1 cellular context compared by ENCODE assay signal in genomic region chr5:173736923-173737412, GRCh38.
A peak's percentile ranks its signal among the peaks of the same experiment; 100 is the strongest.
TF ChIP-seq lines count a peak whose summit lies in the region.

No MANE protein-coding gene starts in this region.

TF ChIP-seq in HepG2, 621 proteins besides CTCF, POLR2A, EP300 and RAD21 (continued from another document and continues in another):
- TF ChIP-seq ZNF280B (CRISPR knock-in tag; IDR thresholded peaks at IDR 0.05; ENCODE audit: borderline replicate concordance) (no peak), MXD4 (CRISPR knock-in tag; IDR thresholded peaks at IDR 0.05) (no peak), TEAD3 (CRISPR knock-in tag; optimal IDR thresholded peaks at IDR 0.05; ENCODE audit: borderline replicate concordance) (peak; percentile 62), ZNF121 (CRISPR knock-in tag; IDR thresholded peaks at IDR 0.05) (no peak), NCOR1 (IDR thresholded peaks at IDR 0.05; ENCODE audit: borderline replicate concordance, low read length) (no peak), ZNF225 (CRISPR knock-in tag; IDR thresholded peaks at IDR 0.05) (no peak), ZSCAN9 (CRISPR knock-in tag; IDR thresholded peaks at IDR 0.05; ENCODE audit: borderline replicate concordance) (no peak), ZNF737 (CRISPR knock-in tag; IDR thresholded peaks at IDR 0.05; ENCODE audit: borderline replicate concordance) (no peak), AGO2 (optimal IDR thresholded peaks at IDR 0.05; ENCODE audit: low read depth, low read length) (no peak), ZNF784 (CRISPR knock-in tag; IDR thresholded peaks at IDR 0.05; ENCODE audit: borderline replicate concordance) (no peak), MEF2D (CRISPR knock-in tag; IDR thresholded peaks at IDR 0.05) (no peak), PPARG (CRISPR knock-in tag; conservative IDR thresholded peaks at IDR 0.05) (no peak), ZBTB44 (CRISPR knock-in tag; IDR thresholded peaks at IDR 0.05) (no peak), ZNF879 (CRISPR knock-in tag; IDR thresholded peaks at IDR 0.05) (no peak), ZNF841 (CRISPR knock-in tag; IDR thresholded peaks at IDR 0.05; ENCODE audit: borderline replicate concordance) (no peak), IRF2 (CRISPR knock-in tag; IDR thresholded peaks at IDR 0.05) (no peak), ZNF768 (CRISPR knock-in tag; IDR thresholded peaks at IDR 0.05) (peak; percentile 90), HNF4G (IDR thresholded peaks at IDR 0.05; ENCODE audit: borderline replicate concordance, low read depth, low read length) (no peak), HNF4G (CRISPR knock-in tag; IDR thresholded peaks at IDR 0.05; ENCODE audit: borderline replicate concordance, low read depth) (no peak), SYNCRIP (IDR thresholded peaks at IDR 0.05; ENCODE audit: insufficient read depth, low read depth, low read length) (no peak), ZNF260 (CRISPR knock-in tag; IDR thresholded peaks at IDR 0.05; ENCODE audit: borderline replicate concordance, low read depth) (no peak), TAF15 (IDR thresholded peaks at IDR 0.05; ENCODE audit: low read depth, low read length, poor library complexity, severe bottlenecking) (no peak), MAZ (IDR thresholded peaks at IDR 0.05; ENCODE audit: borderline replicate concordance, low read depth, low read length) (no peak), MAZ (CRISPR knock-in tag; IDR thresholded peaks at IDR 0.05; ENCODE audit: low read depth) (0 out of 2 replicates have a peak, but pooled peaks have one; percentile 18), HOXD1 (CRISPR knock-in tag; IDR thresholded peaks at IDR 0.05) (no peak), NFE2L2 (IDR thresholded peaks at IDR 0.05; ENCODE audit: low read length) (no peak), NFIB (CRISPR knock-in tag; IDR thresholded peaks at IDR 0.05; ENCODE audit: borderline replicate concordance) (no peak), ZNF460 (CRISPR knock-in tag; IDR thresholded peaks at IDR 0.05; ENCODE audit: borderline replicate concordance) (no peak), JARID2 (CRISPR knock-in tag; IDR thresholded peaks at IDR 0.05; ENCODE audit: insufficient replicate concordance) (no peak), NR2F2 (IDR thresholded peaks at IDR 0.05; ENCODE audit: borderline replicate concordance, low read depth) (no peak), THYN1 (CRISPR knock-in tag; IDR thresholded peaks at IDR 0.05; ENCODE audit: borderline replicate concordance, low read depth) (no peak), TARDBP (CRISPR knock-in tag; IDR thresholded peaks at IDR 0.05) (no peak), MLX (CRISPR knock-in tag; IDR thresholded peaks at IDR 0.05) (no peak), SAP130 (CRISPR knock-in tag; IDR thresholded peaks at IDR 0.05; ENCODE audit: low read depth) (no peak; the same call in 1 of the 2 replicates), SRSF1 (optimal IDR thresholded peaks at IDR 0.05; ENCODE audit: low read depth, low read length) (no peak), MLLT10 (CRISPR knock-in tag; IDR thresholded peaks at IDR 0.05) (no peak), ZKSCAN8 (CRISPR knock-in tag; IDR thresholded peaks at IDR 0.05; ENCODE audit: borderline replicate concordance) (no peak)
- TF ChIP-seq, protein P1, sequence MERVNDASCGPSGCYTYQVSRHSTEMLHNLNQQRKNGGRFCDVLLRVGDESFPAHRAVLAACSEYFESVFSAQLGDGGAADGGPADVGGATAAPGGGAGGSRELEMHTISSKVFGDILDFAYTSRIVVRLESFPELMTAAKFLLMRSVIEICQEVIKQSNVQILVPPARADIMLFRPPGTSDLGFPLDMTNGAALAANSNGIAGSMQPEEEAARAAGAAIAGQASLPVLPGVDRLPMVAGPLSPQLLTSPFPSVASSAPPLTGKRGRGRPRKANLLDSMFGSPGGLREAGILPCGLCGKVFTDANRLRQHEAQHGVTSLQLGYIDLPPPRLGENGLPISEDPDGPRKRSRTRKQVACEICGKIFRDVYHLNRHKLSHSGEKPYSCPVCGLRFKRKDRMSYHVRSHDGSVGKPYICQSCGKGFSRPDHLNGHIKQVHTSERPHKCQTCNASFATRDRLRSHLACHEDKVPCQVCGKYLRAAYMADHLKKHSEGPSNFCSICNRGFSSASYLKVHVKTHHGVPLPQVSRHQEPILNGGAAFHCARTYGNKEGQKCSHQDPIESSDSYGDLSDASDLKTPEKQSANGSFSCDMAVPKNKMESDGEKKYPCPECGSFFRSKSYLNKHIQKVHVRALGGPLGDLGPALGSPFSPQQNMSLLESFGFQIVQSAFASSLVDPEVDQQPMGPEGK (CRISPR knock-in tag; IDR thresholded peaks at IDR 0.05): peak; percentile 33; the same call in 1 of the 2 replicates
- TF ChIP-seq, protein P2, sequence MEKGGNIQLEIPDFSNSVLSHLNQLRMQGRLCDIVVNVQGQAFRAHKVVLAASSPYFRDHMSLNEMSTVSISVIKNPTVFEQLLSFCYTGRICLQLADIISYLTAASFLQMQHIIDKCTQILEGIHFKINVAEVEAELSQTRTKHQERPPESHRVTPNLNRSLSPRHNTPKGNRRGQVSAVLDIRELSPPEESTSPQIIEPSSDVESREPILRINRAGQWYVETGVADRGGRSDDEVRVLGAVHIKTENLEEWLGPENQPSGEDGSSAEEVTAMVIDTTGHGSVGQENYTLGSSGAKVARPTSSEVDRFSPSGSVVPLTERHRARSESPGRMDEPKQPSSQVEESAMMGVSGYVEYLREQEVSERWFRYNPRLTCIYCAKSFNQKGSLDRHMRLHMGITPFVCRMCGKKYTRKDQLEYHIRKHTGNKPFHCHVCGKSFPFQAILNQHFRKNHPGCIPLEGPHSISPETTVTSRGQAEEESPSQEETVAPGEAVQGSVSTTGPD (CRISPR knock-in tag; IDR thresholded peaks at IDR 0.05): no peak
- TF ChIP-seq, protein P3, sequence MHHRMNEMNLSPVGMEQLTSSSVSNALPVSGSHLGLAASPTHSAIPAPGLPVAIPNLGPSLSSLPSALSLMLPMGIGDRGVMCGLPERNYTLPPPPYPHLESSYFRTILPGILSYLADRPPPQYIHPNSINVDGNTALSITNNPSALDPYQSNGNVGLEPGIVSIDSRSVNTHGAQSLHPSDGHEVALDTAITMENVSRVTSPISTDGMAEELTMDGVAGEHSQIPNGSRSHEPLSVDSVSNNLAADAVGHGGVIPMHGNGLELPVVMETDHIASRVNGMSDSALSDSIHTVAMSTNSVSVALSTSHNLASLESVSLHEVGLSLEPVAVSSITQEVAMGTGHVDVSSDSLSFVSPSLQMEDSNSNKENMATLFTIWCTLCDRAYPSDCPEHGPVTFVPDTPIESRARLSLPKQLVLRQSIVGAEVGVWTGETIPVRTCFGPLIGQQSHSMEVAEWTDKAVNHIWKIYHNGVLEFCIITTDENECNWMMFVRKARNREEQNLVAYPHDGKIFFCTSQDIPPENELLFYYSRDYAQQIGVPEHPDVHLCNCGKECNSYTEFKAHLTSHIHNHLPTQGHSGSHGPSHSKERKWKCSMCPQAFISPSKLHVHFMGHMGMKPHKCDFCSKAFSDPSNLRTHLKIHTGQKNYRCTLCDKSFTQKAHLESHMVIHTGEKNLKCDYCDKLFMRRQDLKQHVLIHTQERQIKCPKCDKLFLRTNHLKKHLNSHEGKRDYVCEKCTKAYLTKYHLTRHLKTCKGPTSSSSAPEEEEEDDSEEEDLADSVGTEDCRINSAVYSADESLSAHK (CRISPR knock-in tag; IDR thresholded peaks at IDR 0.05; ENCODE audit: borderline replicate concordance): no peak
- TF ChIP-seq, protein P4, sequence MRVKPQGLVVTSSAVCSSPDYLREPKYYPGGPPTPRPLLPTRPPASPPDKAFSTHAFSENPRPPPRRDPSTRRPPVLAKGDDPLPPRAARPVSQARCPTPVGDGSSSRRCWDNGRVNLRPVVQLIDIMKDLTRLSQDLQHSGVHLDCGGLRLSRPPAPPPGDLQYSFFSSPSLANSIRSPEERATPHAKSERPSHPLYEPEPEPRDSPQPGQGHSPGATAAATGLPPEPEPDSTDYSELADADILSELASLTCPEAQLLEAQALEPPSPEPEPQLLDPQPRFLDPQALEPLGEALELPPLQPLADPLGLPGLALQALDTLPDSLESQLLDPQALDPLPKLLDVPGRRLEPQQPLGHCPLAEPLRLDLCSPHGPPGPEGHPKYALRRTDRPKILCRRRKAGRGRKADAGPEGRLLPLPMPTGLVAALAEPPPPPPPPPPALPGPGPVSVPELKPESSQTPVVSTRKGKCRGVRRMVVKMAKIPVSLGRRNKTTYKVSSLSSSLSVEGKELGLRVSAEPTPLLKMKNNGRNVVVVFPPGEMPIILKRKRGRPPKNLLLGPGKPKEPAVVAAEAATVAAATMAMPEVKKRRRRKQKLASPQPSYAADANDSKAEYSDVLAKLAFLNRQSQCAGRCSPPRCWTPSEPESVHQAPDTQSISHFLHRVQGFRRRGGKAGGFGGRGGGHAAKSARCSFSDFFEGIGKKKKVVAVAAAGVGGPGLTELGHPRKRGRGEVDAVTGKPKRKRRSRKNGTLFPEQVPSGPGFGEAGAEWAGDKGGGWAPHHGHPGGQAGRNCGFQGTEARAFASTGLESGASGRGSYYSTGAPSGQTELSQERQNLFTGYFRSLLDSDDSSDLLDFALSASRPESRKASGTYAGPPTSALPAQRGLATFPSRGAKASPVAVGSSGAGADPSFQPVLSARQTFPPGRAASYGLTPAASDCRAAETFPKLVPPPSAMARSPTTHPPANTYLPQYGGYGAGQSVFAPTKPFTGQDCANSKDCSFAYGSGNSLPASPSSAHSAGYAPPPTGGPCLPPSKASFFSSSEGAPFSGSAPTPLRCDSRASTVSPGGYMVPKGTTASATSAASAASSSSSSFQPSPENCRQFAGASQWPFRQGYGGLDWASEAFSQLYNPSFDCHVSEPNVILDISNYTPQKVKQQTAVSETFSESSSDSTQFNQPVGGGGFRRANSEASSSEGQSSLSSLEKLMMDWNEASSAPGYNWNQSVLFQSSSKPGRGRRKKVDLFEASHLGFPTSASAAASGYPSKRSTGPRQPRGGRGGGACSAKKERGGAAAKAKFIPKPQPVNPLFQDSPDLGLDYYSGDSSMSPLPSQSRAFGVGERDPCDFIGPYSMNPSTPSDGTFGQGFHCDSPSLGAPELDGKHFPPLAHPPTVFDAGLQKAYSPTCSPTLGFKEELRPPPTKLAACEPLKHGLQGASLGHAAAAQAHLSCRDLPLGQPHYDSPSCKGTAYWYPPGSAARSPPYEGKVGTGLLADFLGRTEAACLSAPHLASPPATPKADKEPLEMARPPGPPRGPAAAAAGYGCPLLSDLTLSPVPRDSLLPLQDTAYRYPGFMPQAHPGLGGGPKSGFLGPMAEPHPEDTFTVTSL (CRISPR knock-in tag; IDR thresholded peaks at IDR 0.05; ENCODE audit: borderline replicate concordance): no peak
- TF ChIP-seq, protein P5, sequence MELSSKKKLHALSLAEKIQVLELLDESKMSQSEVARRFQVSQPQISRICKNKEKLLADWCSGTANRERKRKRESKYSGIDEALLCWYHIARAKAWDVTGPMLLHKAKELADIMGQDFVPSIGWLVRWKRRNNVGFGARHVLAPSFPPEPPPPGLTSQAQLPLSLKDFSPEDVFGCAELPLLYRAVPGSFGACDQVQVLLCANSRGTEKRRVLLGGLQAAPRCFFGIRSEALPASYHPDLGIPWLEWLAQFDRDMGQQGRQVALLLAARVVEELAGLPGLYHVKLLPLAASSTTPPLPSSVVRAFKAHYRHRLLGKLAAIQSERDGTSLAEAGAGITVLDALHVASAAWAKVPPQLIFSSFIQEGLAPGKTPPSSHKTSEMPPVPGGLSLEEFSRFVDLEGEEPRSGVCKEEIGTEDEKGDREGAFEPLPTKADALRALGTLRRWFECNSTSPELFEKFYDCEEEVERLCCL (CRISPR knock-in tag; IDR thresholded peaks at IDR 0.05; ENCODE audit: borderline replicate concordance): no peak
- TF ChIP-seq, protein P6, sequence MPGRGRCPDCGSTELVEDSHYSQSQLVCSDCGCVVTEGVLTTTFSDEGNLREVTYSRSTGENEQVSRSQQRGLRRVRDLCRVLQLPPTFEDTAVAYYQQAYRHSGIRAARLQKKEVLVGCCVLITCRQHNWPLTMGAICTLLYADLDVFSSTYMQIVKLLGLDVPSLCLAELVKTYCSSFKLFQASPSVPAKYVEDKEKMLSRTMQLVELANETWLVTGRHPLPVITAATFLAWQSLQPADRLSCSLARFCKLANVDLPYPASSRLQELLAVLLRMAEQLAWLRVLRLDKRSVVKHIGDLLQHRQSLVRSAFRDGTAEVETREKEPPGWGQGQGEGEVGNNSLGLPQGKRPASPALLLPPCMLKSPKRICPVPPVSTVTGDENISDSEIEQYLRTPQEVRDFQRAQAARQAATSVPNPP (CRISPR knock-in tag; IDR thresholded peaks at IDR 0.05): no peak
- TF ChIP-seq, protein P7, sequence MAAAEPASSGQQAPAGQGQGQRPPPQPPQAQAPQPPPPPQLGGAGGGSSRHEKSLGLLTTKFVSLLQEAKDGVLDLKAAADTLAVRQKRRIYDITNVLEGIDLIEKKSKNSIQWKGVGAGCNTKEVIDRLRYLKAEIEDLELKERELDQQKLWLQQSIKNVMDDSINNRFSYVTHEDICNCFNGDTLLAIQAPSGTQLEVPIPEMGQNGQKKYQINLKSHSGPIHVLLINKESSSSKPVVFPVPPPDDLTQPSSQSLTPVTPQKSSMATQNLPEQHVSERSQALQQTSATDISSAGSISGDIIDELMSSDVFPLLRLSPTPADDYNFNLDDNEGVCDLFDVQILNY (CRISPR knock-in tag; conservative IDR thresholded peaks at IDR 0.05): no peak
